Comparison of ENCODE assay signal across 8 cellular contexts in genomic region chr1:42955311-42956063, GRCh38. TPM values are rescaled to one million over a fixed set of nuclear protein-coding genes. Genes with fewer than 3 reads are reported as not detected.
DNase-seq lines count a peak whose midpoint lies in the region; ATAC-seq, FAIRE-seq and TF ChIP-seq lines count a peak whose summit lies in the region.

No MANE protein-coding gene starts in this region.

- no peak for TF ChIP-seq POLR2A in A549 (IDR thresholded peaks at IDR 0.05; ENCODE audit: low read length)
- TF ChIP-seq POLR2A in GM12891 (IDR thresholded peaks at IDR 0.05; ENCODE audit: low read depth, low read length) = no peak

- no peaks in the 10 kb centered on the region for H3K27me3 ChIP-seq in kidney epithelial cell (ENCODE audit: control insufficient read depth, insufficient read depth, low read length)

- TF ChIP-seq CTCF in A549 (IDR thresholded peaks at IDR 0.05) = no peak
- TF ChIP-seq CTCF in kidney epithelial cell (IDR thresholded peaks at IDR 0.05; ENCODE audit: insufficient read depth, low read length, poor library complexity, severe bottlenecking) = no peak

- 71% methylated on average over 15 of the region's 16 CpGs for WGBS in A549 (ENCODE audit: missing lambda C conversion rate)

- DNase-seq in A549 (ENCODE audit: low read depth in 1 of 2, low spot score in 1 of 2) (no peak), GM12891 (ENCODE audit: insufficient read length, low spot score) (no peak), kidney epithelial cell (ENCODE audit: low read depth) (no peak), HEK293T (ENCODE audit: extremely low spot score) (no peak), NCI-H1436 (lab: John Stamatoyannopoulos, UW) (no peak), cerebellar nuclear complex (lab: John Stamatoyannopoulos, UW) (no peak)
- no peak for DNase-seq in activated CD4-positive, alpha-beta memory T cell treated with anti-CD3 and anti-CD28 coated beads, Interleukin-2, amount 10 ng/mL, durations not matched to agents 7 days and 5 days

- POLR2A ChIA-PET in A549 (lab: Yijun Ruan, JAX) (interaction anchor here (0.6 kb wide), 1 partner anchor 8 kb away, joined by 3 read pairs; no protein-coding TSS in a partner anchor), HEK293T (lab: Yijun Ruan, JAX) (interaction anchor here (1.2 kb wide), 1 partner anchor 101 kb away, joined by 3 read pairs; no protein-coding TSS in a partner anchor)
- POLR2A ChIA-PET in activated CD4-positive, alpha-beta memory T cell treated with anti-CD3 and anti-CD28 coated beads, Interleukin-2, amount 10 ng/mL, durations not matched to agents 7 days and 5 days (lab: Charles Lee) = interaction anchor here (0.9 to 16.5 kb wide), 5 partner anchors 13 to 31 kb away, joined by 3 to 387 read pairs (median 71); no protein-coding TSS in a partner anchor

- FAIRE-seq in A549 (lab: Jason Lieb, UNC) (no peak), GM12891 (lab: Jason Lieb, UNC) (peak; percentile 63)

- peaks cover 70% of the 10 kb centered on the region for H3K4me1 Mint-ChIP-seq in activated CD4-positive, alpha-beta memory T cell treated with anti-CD3 and anti-CD28 coated beads, Interleukin-2, amount 10 ng/mL, durations not matched to agents 7 days and 5 days

- peak overlapping the region; percentile 87 for H3K27ac Mint-ChIP-seq in activated CD4-positive, alpha-beta memory T cell treated with anti-CD3 and anti-CD28 coated beads, Interleukin-2, amount 10 ng/mL, durations not matched to agents 7 days and 5 days

- TF ChIP-seq RAD21 in A549 (conservative IDR thresholded peaks at IDR 0.05 in 1 of 2, IDR thresholded peaks at IDR 0.05 in 1 of 2) = no peak

- peaks cover 61% of the 10 kb centered on the region for H3K36me3 Mint-ChIP-seq in activated CD4-positive, alpha-beta memory T cell treated with anti-CD3 and anti-CD28 coated beads, Interleukin-2, amount 10 ng/mL, durations not matched to agents 7 days and 5 days (ENCODE audit: low read depth)

- CTCF ChIA-PET in A549 (lab: Yijun Ruan, JAX) (interaction anchor here (2.9 kb wide), 1 partner anchor 118 kb away, joined by 9 read pairs; no protein-coding TSS in a partner anchor), HEK293T (lab: Yijun Ruan, JAX) (interaction anchor here (0.7 to 1.1 kb wide), 2 partner anchors 33 to 179 kb away, joined by 3 to 4 read pairs; no protein-coding TSS in a partner anchor)
- CTCF ChIA-PET in activated CD4-positive, alpha-beta memory T cell treated with anti-CD3 and anti-CD28 coated beads, Interleukin-2, amount 10 ng/mL, durations not matched to agents 7 days and 5 days (lab: Charles Lee) = interaction anchor here (0.9 to 5.1 kb wide), 5 partner anchors 17 to 118 kb away, joined by 4 to 24 read pairs (median 8); no protein-coding TSS in a partner anchor

- H3K27ac ChIP-seq in A549 = peak overlapping the region; percentile 87 to 88

- H3K4me3 ChIP-seq in A549 (peak overlapping the region; percentile 86), kidney epithelial cell (ENCODE audit: low read depth, low read length) (peak overlapping the region; percentile 15)

- H3K9me3 Mint-ChIP-seq in activated CD4-positive, alpha-beta memory T cell treated with anti-CD3 and anti-CD28 coated beads, Interleukin-2, amount 10 ng/mL, durations not matched to agents 7 days and 5 days = no peaks in the 10 kb centered on the region

- no peaks in the 10 kb centered on the region for H3K9me3 ChIP-seq in A549

- ATAC-seq in A549 (no peak), HG02571 (IDR thresholded peaks at IDR 0.05; ENCODE audit: unreplicated experiment) (no peak)

- peaks cover 68% of the 10 kb centered on the region for H3K4me1 ChIP-seq in A549

- TF ChIP-seq EP300 in A549 (IDR thresholded peaks at IDR 0.05) = no peak

- peak overlapping the region; percentile 93 for H3K4me2 ChIP-seq in A549

- H3K27me3 Mint-ChIP-seq in activated CD4-positive, alpha-beta memory T cell treated with anti-CD3 and anti-CD28 coated beads, Interleukin-2, amount 10 ng/mL, durations not matched to agents 7 days and 5 days = no peaks in the 10 kb centered on the region

- no peaks in the 10 kb centered on the region for H3K36me3 ChIP-seq in kidney epithelial cell (ENCODE audit: control insufficient read depth, insufficient read depth, low read length)

- H3K4me3 Mint-ChIP-seq in activated CD4-positive, alpha-beta memory T cell treated with anti-CD3 and anti-CD28 coated beads, Interleukin-2, amount 10 ng/mL, durations not matched to agents 7 days and 5 days = peak overlapping the region; percentile 89

TF ChIP-seq in A549, 52 proteins besides CTCF, POLR2A, EP300 and RAD21:
- TF ChIP-seq ATOH8 (CRISPR knock-in tag; IDR thresholded peaks at IDR 0.05; ENCODE audit: low read depth) (no peak), HDAC2 (IDR thresholded peaks at IDR 0.05) (no peak), ZFP36 (IDR thresholded peaks at IDR 0.05; ENCODE audit: borderline replicate concordance, partially characterized antibody) (no peak), NPAS2 (CRISPR knock-in tag; IDR thresholded peaks at IDR 0.05; ENCODE audit: borderline replicate concordance) (no peak), HEYL (CRISPR knock-in tag; IDR thresholded peaks at IDR 0.05) (no peak)

TF ChIP-seq in GM12891, 5 proteins besides CTCF, POLR2A, EP300 and RAD21:
- TF ChIP-seq PAX5 (IDR thresholded peaks at IDR 0.05; ENCODE audit: insufficient read depth, low read length, severe bottlenecking) (no peak), SPI1 (IDR thresholded peaks at IDR 0.05; ENCODE audit: low read depth, low read length) (0 out of 2 replicates have a peak, but pooled peaks have one; percentile 4)
TF ChIP-seq in GM12891: peak in this region for 1.

TF ChIP-seq in HEK293T, 16 proteins besides CTCF, POLR2A, EP300 and RAD21:
- no peak for TF ChIP-seq FOXM1 (IDR thresholded peaks at IDR 0.05; ENCODE audit: borderline replicate concordance)
- TF ChIP-seq TARDBP (IDR thresholded peaks at IDR 0.05) = no peak
- no peak for TF ChIP-seq SUZ12 (IDR thresholded peaks at IDR 0.05)
- no peak for TF ChIP-seq ZNF384 (IDR thresholded peaks at IDR 0.05)
- no peak for TF ChIP-seq LEF1 (IDR thresholded peaks at IDR 0.05; ENCODE audit: borderline replicate concordance)
- TF ChIP-seq HDGF (IDR thresholded peaks at IDR 0.05; ENCODE audit: borderline replicate concordance) = no peak
- TF ChIP-seq FOXK2 (IDR thresholded peaks at IDR 0.05) = no peak
- TF ChIP-seq L3MBTL2 (conservative IDR thresholded peaks at IDR 0.05) = no peak
- no peak for TF ChIP-seq ELF4 (IDR thresholded peaks at IDR 0.05)
- no peak for TF ChIP-seq BHLHE40 (IDR thresholded peaks at IDR 0.05; ENCODE audit: borderline replicate concordance)
- no peak for TF ChIP-seq FOXA1 (IDR thresholded peaks at IDR 0.05)
TF ChIP-seq in HEK293T: peak in this region for 0.

RNA-seq across cellular contexts. Expression of gene SLC2A1, which starts 3.2 kb away (rescaled TPM):
- polyA plus RNA-seq in A549 (2011; rRNA removed) (106 and 107 TPM in 2 replicates), A549 (2017; fragmentation: RNase III; extraction: RNeasy Plus Mini Kit Qiagen cat#74134 plus additional on column Dnase treatment) (103 to 137 TPM (median 124 TPM) in 3 replicates)
- 118 and 141 TPM in 2 replicates for polyA plus RNA-seq in A549 (2012; cell fraction: cytosol; rRNA removed)
- polyA plus RNA-seq in A549 (2012; cell fraction: nucleus; rRNA removed) = 397 and 557 TPM in 2 replicates
- polyA minus RNA-seq in A549 (2011; rRNA and poly(A)+ RNA removed) = 122 and 160 TPM in 2 replicates
- 33.9 TPM for polyA plus RNA-seq in GM12891 (2012; ENCODE audit: low read depth, missing spikeins)
- 100 to 1,000 TPM; 153 TPM for total RNA-seq in activated CD4-positive, alpha-beta memory T cell treated with anti-CD3 and anti-CD28 coated beads, Interleukin-2, amount 10 ng/mL, durations not matched to agents 7 days and 5 days
- 573 and 1,021 TPM in 2 replicates for total RNA-seq in kidney epithelial cell
